ENCODE assay signal across 20 cellular contexts in the genomic region with DNA sequence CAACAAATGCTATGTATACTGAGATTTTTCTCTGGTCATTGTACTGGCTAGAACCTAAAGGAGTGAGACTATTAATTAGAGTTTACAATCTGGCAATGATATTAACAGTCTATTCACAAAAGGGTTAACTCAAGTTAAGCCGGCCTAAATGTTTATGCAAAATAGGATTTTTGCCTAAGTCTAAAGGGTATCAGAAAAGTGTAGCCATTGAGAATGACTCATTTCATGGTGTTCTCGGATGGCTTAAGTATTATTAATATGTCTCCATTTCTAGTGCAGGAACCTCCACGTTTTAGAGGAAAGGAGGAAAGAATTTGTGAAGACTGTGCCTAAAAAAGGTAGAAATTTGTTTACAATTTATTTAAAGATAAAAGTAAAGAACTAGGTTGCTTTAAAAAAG. TPM values are rescaled to one million over a fixed set of nuclear protein-coding genes. Genes with fewer than 3 reads are reported as not detected.
A peak's percentile ranks its signal among the peaks of the same experiment; 100 is the strongest.
DNase-seq lines count a peak whose midpoint lies in the region; ATAC-seq, FAIRE-seq and TF ChIP-seq lines count a peak whose summit lies in the region.
"Had no signal": no experiment of that assay in that cellular context is flagged by ENCODE, and none has a peak within 500 bp of the region (broad histone marks: within the 10 kb centered on the region; RNA-seq: fewer than 3 reads in every experiment).

No MANE protein-coding gene starts in this region.

- DNase-seq in HuH-7.5 (ENCODE audit: low spot score): no peak
- no peak for DNase-seq in HFFc6
- no peak for DNase-seq in RCC 7860 (ENCODE audit: low spot score)
- DNase-seq in cerebellar cortex (ENCODE audit: low spot score): no peak
- DNase-seq: activated CD4-positive, CD25-positive, alpha-beta regulatory T cell; CD4-positive, CD25-positive, alpha-beta regulatory T cell; foreskin melanocyte; GM23248; mammary epithelial cell; NCI-H1092 treated with DMSO at 0.1 percent for 48 hours; NCI-H2227 treated with DMSO at 0.1 percent for 48 hours; sigmoid colon; stomach; T-cell had no signal

- no peak for FAIRE-seq in RCC 7860 (lab: Jason Lieb, UNC)

- H3K36me3 Mint-ChIP-seq in stimulated activated memory B cell treated with anti-CD40 and anti-IgM and Interleukin-4, amounts not matched to agents 10 μg/mL and 1 μg/mL and 100 μg/mL, for 72 hours: no peaks in the 10 kb centered on the region
- no peaks in the 10 kb centered on the region for H3K36me3 Mint-ChIP-seq in HFFc6 (ENCODE audit: low read depth)
- H3K36me3 Mint-ChIP-seq: activated naive CD4-positive, alpha-beta T cell treated with anti-CD3 and anti-CD28 coated beads, Interleukin-2, amount 50 U/mL, for 24 hours; CD4-positive, CD25-positive, alpha-beta regulatory T cell; neural progenitor cell; T-cell had no signal

- peak overlapping the region; percentile 88 for H3K27ac Mint-ChIP-seq in stimulated activated memory B cell treated with anti-CD40 and anti-IgM and Interleukin-4, amounts not matched to agents 10 μg/mL and 1 μg/mL and 100 μg/mL, for 72 hours
- no peak overlapping the region for H3K27ac Mint-ChIP-seq in HFFc6
- H3K27ac Mint-ChIP-seq: activated naive CD4-positive, alpha-beta T cell treated with anti-CD3 and anti-CD28 coated beads, Interleukin-2, amount 50 U/mL, for 24 hours; CD4-positive, CD25-positive, alpha-beta regulatory T cell; neural progenitor cell; T-cell had no signal

- ATAC-seq in GM19395 (IDR thresholded peaks at IDR 0.05; ENCODE audit: unreplicated experiment): peak; percentile 57
- peak; percentile 37 for ATAC-seq in HG02852 (IDR thresholded peaks at IDR 0.05; ENCODE audit: unreplicated experiment)
- ATAC-seq in HG03558 (IDR thresholded peaks at IDR 0.05; ENCODE audit: extremely low read depth, unreplicated experiment): peak; percentile 32
- ATAC-seq in stimulated activated memory B cell treated with anti-CD40 and anti-IgM and Interleukin-4, amounts not matched to agents 10 μg/mL and 1 μg/mL and 100 μg/mL, for 72 hours: peak; percentile 69
- ATAC-seq: T-cell had no signal

- peaks cover 48% of the 10 kb centered on the region for H3K4me1 Mint-ChIP-seq in stimulated activated memory B cell treated with anti-CD40 and anti-IgM and Interleukin-4, amounts not matched to agents 10 μg/mL and 1 μg/mL and 100 μg/mL, for 72 hours
- H3K4me1 Mint-ChIP-seq in HFFc6 (ENCODE audit: low read depth): no peaks in the 10 kb centered on the region
- H3K4me1 Mint-ChIP-seq: neural progenitor cell had no signal

- H3K4me3 Mint-ChIP-seq in stimulated activated memory B cell treated with anti-CD40 and anti-IgM and Interleukin-4, amounts not matched to agents 10 μg/mL and 1 μg/mL and 100 μg/mL, for 72 hours: peak overlapping the region; percentile 72
- H3K4me3 Mint-ChIP-seq in HFFc6: no peak overlapping the region
- H3K4me3 Mint-ChIP-seq: activated naive CD4-positive, alpha-beta T cell treated with anti-CD3 and anti-CD28 coated beads, Interleukin-2, amount 50 U/mL, for 24 hours; CD4-positive, CD25-positive, alpha-beta regulatory T cell; neural progenitor cell; T-cell had no signal

- no peaks in the 10 kb centered on the region for H3K27me3 Mint-ChIP-seq in stimulated activated memory B cell treated with anti-CD40 and anti-IgM and Interleukin-4, amounts not matched to agents 10 μg/mL and 1 μg/mL and 100 μg/mL, for 72 hours
- H3K27me3 Mint-ChIP-seq in HFFc6 (ENCODE audit: insufficient read depth): peaks cover 6% of the 10 kb centered on the region; the same call in 1 of the 2 replicates
- H3K27me3 Mint-ChIP-seq: activated naive CD4-positive, alpha-beta T cell treated with anti-CD3 and anti-CD28 coated beads, Interleukin-2, amount 50 U/mL, for 24 hours; CD4-positive, CD25-positive, alpha-beta regulatory T cell had no signal

- H3K9me3 Mint-ChIP-seq in stimulated activated memory B cell treated with anti-CD40 and anti-IgM and Interleukin-4, amounts not matched to agents 10 μg/mL and 1 μg/mL and 100 μg/mL, for 72 hours: no peaks in the 10 kb centered on the region
- no peaks in the 10 kb centered on the region for H3K9me3 Mint-ChIP-seq in HFFc6
- H3K9me3 Mint-ChIP-seq: activated naive CD4-positive, alpha-beta T cell treated with anti-CD3 and anti-CD28 coated beads, Interleukin-2, amount 50 U/mL, for 24 hours; CD4-positive, CD25-positive, alpha-beta regulatory T cell; neural progenitor cell; T-cell had no signal

- TF ChIP-seq CTCF in HFFc6 (IDR thresholded peaks at IDR 0.05): no peak

RNA-seq across cellular contexts. Expression of a gene that starts 29.8 kb away (rescaled TPM):
- 10 to 100 TPM; 24.9 to 37.3 (median 35.0) TPM for total RNA-seq in HFFc6 (2021; fragmentation: NEBNext Ultra II Directional; extraction: Animal tissue kit (Norgen Biotek cat#: 25700))

RNA-seq across cellular contexts. Expression of a gene that starts 37.7 kb away (rescaled TPM):
- total RNA-seq in HFFc6 (2021; fragmentation: NEBNext Ultra II Directional; extraction: Animal tissue kit (Norgen Biotek cat#: 25700)): not detected
- total RNA-seq: GM23248 had no signal
